1 cellular context compared by ENCODE assay signal in genomic region chr6:135181333-135182119, GRCh38.
TF ChIP-seq lines count a peak whose summit lies in the region.

No MANE protein-coding gene starts in this region.

TF ChIP-seq in liver, 16 proteins besides CTCF, POLR2A, EP300 and RAD21 (continued from another document):
- TF ChIP-seq REST (IDR thresholded peaks at IDR 0.05) (no peak), HNF4G (IDR thresholded peaks at IDR 0.05) (no peak), JUND (IDR thresholded peaks at IDR 0.05) (no peak)
